ENCODE assay signal across 15 cellular contexts in the genomic region with DNA sequence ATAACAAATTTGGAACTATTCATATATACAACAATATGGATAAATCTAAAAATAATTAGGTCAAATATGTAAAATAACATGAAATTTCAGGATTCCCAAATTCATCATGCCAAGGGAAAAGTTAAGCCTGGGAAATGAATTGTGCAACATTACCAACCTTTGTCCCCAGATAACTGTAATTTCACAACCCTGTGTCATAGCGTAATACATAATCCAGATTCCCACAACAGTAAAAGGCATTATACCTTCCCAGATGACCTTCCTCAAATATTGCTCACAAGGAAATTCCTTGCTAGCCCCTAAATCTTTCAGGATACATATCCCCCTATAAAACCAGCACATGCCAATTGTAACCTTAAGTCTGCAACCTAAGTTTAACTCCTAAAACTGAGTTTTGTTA. TPM values are rescaled to one million over a fixed set of nuclear protein-coding genes. Genes with fewer than 3 reads are reported as not detected.
A peak's percentile ranks its signal among the peaks of the same experiment; 100 is the strongest.
DNase-seq lines count a peak whose midpoint lies in the region; ATAC-seq, FAIRE-seq and TF ChIP-seq lines count a peak whose summit lies in the region.
"Had no signal": no experiment of that assay in that cellular context is flagged by ENCODE, and none has a peak within 500 bp of the region (broad histone marks: within the 10 kb centered on the region; RNA-seq: fewer than 3 reads in every experiment).

No MANE protein-coding gene starts in this region.

- H3K4me1 ChIP-seq in HepG2 (ENCODE audit: insufficient read depth, low read length) (peaks cover 14% of the 10 kb centered on the region), vagina (no peaks in the 10 kb centered on the region), MM.1S (ENCODE audit: low read length) (peaks cover 19% of the 10 kb centered on the region)

- 0% methylated on average over 1 of the region's 1 CpG for WGBS in HepG2 (ENCODE audit: low lambda C conversion rate)

- FAIRE-seq in colon (lab: Jason Lieb, UNC) (peak; percentile 64), HepG2 (lab: Jason Lieb, UNC) (peak; percentile 77), HTR-8/SVneo (lab: Jason Lieb, UNC) (no peak)
- FAIRE-seq: RCC 7860 had no signal

- no TSS peak for BruUV-seq in HepG2 (replicated peaks; lab: Mats Ljungman, UMichigan)

- TF ChIP-seq CTCF in HepG2 (CRISPR knock-in tag; IDR thresholded peaks at IDR 0.05) (no peak), vagina (IDR thresholded peaks at IDR 0.05) (no peak), MM.1S (IDR thresholded peaks at IDR 0.05; ENCODE audit: low read length) (no peak)

- no peak for TF ChIP-seq POLR2A in HepG2 (IDR thresholded peaks at IDR 0.05; ENCODE audit: insufficient read depth in 1 of 2, low read depth in 2 of 2, low read length in 2 of 2)
- no peak for TF ChIP-seq POLR2A in vagina (IDR thresholded peaks at IDR 0.05)

- TF ChIP-seq RAD21 in HepG2 (CRISPR knock-in tag; IDR thresholded peaks at IDR 0.05): no peak

- DNase-seq in NCI-H460 (ENCODE audit: extremely low read depth, low read depth): peak; percentile 2
- DNase-seq in HepG2 (ENCODE audit: low spot score): peak; percentile 40
- DNase-seq in vagina (ENCODE audit: extremely low spot score in 2 of 2): no peak
- DNase-seq in HTR-8/SVneo (ENCODE audit: insufficient read length, low spot score): no peak
- DNase-seq in MM.1S: no peak
- DNase-seq: CD4-positive, CD25-positive, alpha-beta regulatory T cell; Kasumi-1; NCI-H187; NCI-H69; SHP77 had no signal

- intact Hi-C loops in HepG2 (cut with micrococcal nuclease; ENCODE audit: unreplicated experiment): no loop called here
- intact Hi-C loops in vagina (cut with DNase I): no loop called here

- CTCF ChIA-PET in HepG2 (lab: Yijun Ruan, JAX; ENCODE audit: low intra/inter-chr PET ratio, low total read pairs): no interaction called here

- H3K9me2 ChIP-seq in MM.1S (replicated peaks; ENCODE audit: insufficient read depth, low read length): no peaks in the 10 kb centered on the region

- no peaks in the 10 kb centered on the region for H3K36me3 ChIP-seq in HepG2 (replicated peaks in 1 of 2; ENCODE audit: control insufficient read depth in 1 of 2, insufficient read depth in 2 of 2, low read length in 2 of 2)
- H3K36me3 ChIP-seq in vagina: no peaks in the 10 kb centered on the region
- no peaks in the 10 kb centered on the region for H3K36me3 ChIP-seq in MM.1S (replicated peaks; ENCODE audit: insufficient read depth, low read length)
- H3K36me3 ChIP-seq: HAP-1 had no signal

- no peaks in the 10 kb centered on the region for H3K27me3 ChIP-seq in HepG2 (ENCODE audit: control insufficient read depth in 1 of 2, insufficient read depth in 2 of 2, low read length in 2 of 2)
- no peaks in the 10 kb centered on the region for H3K27me3 ChIP-seq in vagina
- H3K27me3 ChIP-seq in MM.1S (replicated peaks; ENCODE audit: insufficient read depth, low read length): no peaks in the 10 kb centered on the region

- ATAC-seq in HepG2 (peak; percentile 29; the same call in 1 of the 3 replicates), HG03135 (IDR thresholded peaks at IDR 0.05; ENCODE audit: unreplicated experiment) (no peak)
- ATAC-seq: SK-N-SH treated with all-trans-retinoic acid at 6 μM for 48 hours had no signal

- H3K4me3 ChIP-seq in HepG2 (replicated peaks in 1 of 3; ENCODE audit: insufficient read depth in 1 of 3, low read depth in 2 of 3, low read length in 3 of 3) (no peak overlapping the region), vagina (no peak overlapping the region), MM.1S (ENCODE audit: low read length) (no peak overlapping the region)
- H3K4me3 ChIP-seq: HAP-1 had no signal

- H3K9me3 ChIP-seq in HepG2 (ENCODE audit: low read length): no peaks in the 10 kb centered on the region
- H3K9me3 ChIP-seq in vagina: no peaks in the 10 kb centered on the region
- H3K9me3 ChIP-seq in MM.1S (replicated peaks; ENCODE audit: insufficient read depth, low read length): no peaks in the 10 kb centered on the region
- H3K9me3 ChIP-seq: HAP-1 had no signal

- no peaks in the 10 kb centered on the region for H3K79me2 ChIP-seq in HepG2 (ENCODE audit: insufficient read depth, low read length)
- no peaks in the 10 kb centered on the region for H3K79me2 ChIP-seq in MM.1S (ENCODE audit: low read length)

- H3F3A ChIP-seq in MM.1S (ENCODE audit: insufficient read depth, low read length): no peaks in the 10 kb centered on the region

- H2AFZ ChIP-seq in HepG2 (ENCODE audit: low read length) (no peak overlapping the region), MM.1S (ENCODE audit: low read length) (no peak overlapping the region)

- H3K4me2 ChIP-seq in HepG2 (ENCODE audit: low read depth, low read length): 0 out of 2 replicates have a peak overlapping the region, but pooled peaks have one; percentile 5
- H3K4me2 ChIP-seq in MM.1S (ENCODE audit: low read depth, low read length): no peak overlapping the region

- POLR2A ChIA-PET in HepG2 (lab: Yijun Ruan, JAX): no interaction called here

- in situ Hi-C loops in HepG2 (cut with HindIII; ENCODE audit: extremely low pct_ligation_motif_present, low pct_unique_long_range_greater_than_20kb): no loop called here

- H3K27ac ChIP-seq in HepG2 (ENCODE audit: extremely low read length, insufficient read depth, low read length) (no peak overlapping the region), vagina (peak overlapping the region; percentile 5), MM.1S (ENCODE audit: low read length) (no peak overlapping the region)

- TF ChIP-seq EP300 in HepG2 (IDR thresholded peaks at IDR 0.05; ENCODE audit: low read depth in 2 of 2, low read length in 2 of 2) (peak in 1 of 2 experiments; percentile 50; a peak in 2 of 4 replicates), HepG2 (CRISPR knock-in tag; IDR thresholded peaks at IDR 0.05; ENCODE audit: borderline replicate concordance) (no peak)

- no peaks in the 10 kb centered on the region for H4K20me1 ChIP-seq in HepG2 (ENCODE audit: insufficient read depth, low read length)
- no peaks in the 10 kb centered on the region for H4K20me1 ChIP-seq in MM.1S (ENCODE audit: insufficient read depth, low read length)

- no peak overlapping the region for H3K9ac ChIP-seq in HepG2 (ENCODE audit: insufficient read depth, low read depth, low read length)
- H3K9ac ChIP-seq in MM.1S (ENCODE audit: low read length): no peak overlapping the region

RNA-seq across cellular contexts. Expression of a gene that starts 32.9 kb away (rescaled TPM):
- 0.05 TPM in 1 of 2 replicates, not detected in the other for total RNA-seq in NCI-H460 (2014; rRNA removed; shearing (Covaris generic))
- polyA plus RNA-seq in NCI-H460 (2014; cell fraction: nucleus; rRNA removed): not detected in 2 replicates
- total RNA-seq in HepG2 (2016; rRNA removed; fragmentation: Illumina TruSeq; extraction: Trizol): not detected in 2 replicates
- not detected in 2 replicates for total RNA-seq in HepG2 (2016; cell fraction: cytosol; rRNA removed; fragmentation: Illumina TruSeq; extraction: Trizol; ENCODE audit: low read depth)
- not detected in 2 replicates for total RNA-seq in HepG2 (2016; cell fraction: insoluble cytoplasmic fraction; rRNA removed; fragmentation: Illumina TruSeq; extraction: Trizol)
- total RNA-seq in HepG2 (2016; cell fraction: membrane; rRNA removed; fragmentation: Illumina TruSeq; extraction: Trizol): not detected in 2 replicates
- total RNA-seq in HepG2 (2016; cell fraction: nucleus; rRNA removed; fragmentation: Illumina TruSeq; extraction: Trizol): not detected in 2 replicates
- polyA plus RNA-seq in HepG2 (2011; rRNA removed): 0.08 and 0.11 TPM in 2 replicates
- 0.04 and 0.05 TPM in 2 replicates for polyA plus RNA-seq in HepG2 (2011; cell fraction: cytosol; rRNA removed)
- polyA plus RNA-seq in HepG2 (2011; cell fraction: nucleus; rRNA removed): 0.40 and 0.80 TPM in 2 replicates
- polyA plus RNA-seq in HepG2 (2012): 0.07 and 0.17 TPM in 2 replicates
- polyA plus RNA-seq in HepG2 (2016; cell fraction: cytosol; fragmentation: Illumina TruSeq; extraction: Trizol; ENCODE audit: low read depth): not detected in 2 replicates
- polyA plus RNA-seq in HepG2 (2016; cell fraction: insoluble cytoplasmic fraction; fragmentation: Illumina TruSeq; extraction: Trizol; ENCODE audit: low read depth): not detected in 2 replicates
- polyA plus RNA-seq in HepG2 (2016; cell fraction: membrane; fragmentation: Illumina TruSeq; extraction: Trizol; ENCODE audit: low read depth): not detected in 2 replicates
- not detected in 2 replicates for polyA plus RNA-seq in HepG2 (2016; cell fraction: nucleus; fragmentation: Illumina TruSeq; extraction: Trizol; ENCODE audit: insufficient read depth, low read depth)
- 0.05 and 0.18 TPM in 2 replicates for polyA minus RNA-seq in HepG2 (2011; rRNA and poly(A)+ RNA removed; ENCODE audit: low replicate concordance)
- polyA minus RNA-seq in HepG2 (2011; cell fraction: cytosol; rRNA and poly(A)+ RNA removed): not detected in 2 replicates
- polyA minus RNA-seq in HepG2 (2011; cell fraction: nucleus; rRNA and poly(A)+ RNA removed): 0.50 and 0.77 TPM in 2 replicates
- 0.98 TPM for total RNA-seq in vagina
- total RNA-seq: CD4-positive, CD25-positive, alpha-beta regulatory T cell had no signal

RNA-seq across cellular contexts. Expression of a gene that starts 33.1 kb away (rescaled TPM):
- 86.8 and 104 TPM in 2 replicates for total RNA-seq in NCI-H460 (2014; rRNA removed; shearing (Covaris generic))
- polyA plus RNA-seq in NCI-H460 (2014; cell fraction: nucleus; rRNA removed): 33.4 and 45.5 TPM in 2 replicates
- total RNA-seq in HepG2 (2016; rRNA removed; fragmentation: Illumina TruSeq; extraction: Trizol) (31.0 and 36.1 TPM in 2 replicates), vagina (140 TPM)
- 13.0 and 14.9 TPM in 2 replicates for total RNA-seq in HepG2 (2016; cell fraction: cytosol; rRNA removed; fragmentation: Illumina TruSeq; extraction: Trizol; ENCODE audit: low read depth)
- total RNA-seq in HepG2 (2016; cell fraction: insoluble cytoplasmic fraction; rRNA removed; fragmentation: Illumina TruSeq; extraction: Trizol): 31.3 and 40.7 TPM in 2 replicates
- 13.2 and 13.9 TPM in 2 replicates for total RNA-seq in HepG2 (2016; cell fraction: membrane; rRNA removed; fragmentation: Illumina TruSeq; extraction: Trizol)
- 14.6 TPM in 2 replicates for total RNA-seq in HepG2 (2016; cell fraction: nucleus; rRNA removed; fragmentation: Illumina TruSeq; extraction: Trizol)
- 12.6 and 13.3 TPM in 2 replicates for polyA plus RNA-seq in HepG2 (2011; rRNA removed)
- 6.5 and 10.6 TPM in 2 replicates for polyA plus RNA-seq in HepG2 (2011; cell fraction: cytosol; rRNA removed)
- polyA plus RNA-seq in HepG2 (2011; cell fraction: nucleus; rRNA removed): 8.1 and 10.6 TPM in 2 replicates
- 36.2 and 51.2 TPM in 2 replicates for polyA plus RNA-seq in HepG2 (2012)
- 10.2 and 12.2 TPM in 2 replicates for polyA plus RNA-seq in HepG2 (2016; cell fraction: cytosol; fragmentation: Illumina TruSeq; extraction: Trizol; ENCODE audit: low read depth)
- polyA plus RNA-seq in HepG2 (2016; cell fraction: insoluble cytoplasmic fraction; fragmentation: Illumina TruSeq; extraction: Trizol; ENCODE audit: low read depth): 66.3 and 74.1 TPM in 2 replicates
- 12.4 and 16.1 TPM in 2 replicates for polyA plus RNA-seq in HepG2 (2016; cell fraction: membrane; fragmentation: Illumina TruSeq; extraction: Trizol; ENCODE audit: low read depth)
- 43.6 and 49.8 TPM in 2 replicates for polyA plus RNA-seq in HepG2 (2016; cell fraction: nucleus; fragmentation: Illumina TruSeq; extraction: Trizol; ENCODE audit: insufficient read depth, low read depth)
- polyA minus RNA-seq in HepG2 (2011; rRNA and poly(A)+ RNA removed; ENCODE audit: low replicate concordance): 3.5 and 13.0 TPM in 2 replicates
- 5.4 and 6.7 TPM in 2 replicates for polyA minus RNA-seq in HepG2 (2011; cell fraction: cytosol; rRNA and poly(A)+ RNA removed)
- polyA minus RNA-seq in HepG2 (2011; cell fraction: nucleus; rRNA and poly(A)+ RNA removed): 7.1 and 8.2 TPM in 2 replicates

RNA-seq across cellular contexts. Expression of a gene that starts 55.5 kb away (rescaled TPM):
- total RNA-seq in NCI-H460 (2014; rRNA removed; shearing (Covaris generic)): 3.2 and 5.0 TPM in 2 replicates
- polyA plus RNA-seq in NCI-H460 (2014; cell fraction: nucleus; rRNA removed): 0.70 and 5.8 TPM in 2 replicates
- total RNA-seq in HepG2 (2016; rRNA removed; fragmentation: Illumina TruSeq; extraction: Trizol): 0.09 TPM in 1 of 2 replicates, not detected in the other
- total RNA-seq in HepG2 (2016; cell fraction: cytosol; rRNA removed; fragmentation: Illumina TruSeq; extraction: Trizol; ENCODE audit: low read depth): not detected in 2 replicates
- total RNA-seq in HepG2 (2016; cell fraction: insoluble cytoplasmic fraction; rRNA removed; fragmentation: Illumina TruSeq; extraction: Trizol): 0.22 TPM in 1 of 2 replicates, not detected in the other
- total RNA-seq in HepG2 (2016; cell fraction: membrane; rRNA removed; fragmentation: Illumina TruSeq; extraction: Trizol): not detected in 2 replicates
- 0.53 TPM in 1 of 2 replicates, not detected in the other for total RNA-seq in HepG2 (2016; cell fraction: nucleus; rRNA removed; fragmentation: Illumina TruSeq; extraction: Trizol)
- 0.08 and 0.12 TPM in 2 replicates for polyA plus RNA-seq in HepG2 (2011; rRNA removed)
- not detected in 2 replicates for polyA plus RNA-seq in HepG2 (2011; cell fraction: cytosol; rRNA removed)
- polyA plus RNA-seq in HepG2 (2011; cell fraction: nucleus; rRNA removed): 0.40 TPM in 1 of 2 replicates, not detected in the other
- 0.21 and 0.27 TPM in 2 replicates for polyA plus RNA-seq in HepG2 (2012)
- polyA plus RNA-seq in HepG2 (2016; cell fraction: cytosol; fragmentation: Illumina TruSeq; extraction: Trizol; ENCODE audit: low read depth): not detected in 2 replicates
- not detected in 2 replicates for polyA plus RNA-seq in HepG2 (2016; cell fraction: insoluble cytoplasmic fraction; fragmentation: Illumina TruSeq; extraction: Trizol; ENCODE audit: low read depth)
- not detected in 2 replicates for polyA plus RNA-seq in HepG2 (2016; cell fraction: membrane; fragmentation: Illumina TruSeq; extraction: Trizol; ENCODE audit: low read depth)
- polyA plus RNA-seq in HepG2 (2016; cell fraction: nucleus; fragmentation: Illumina TruSeq; extraction: Trizol; ENCODE audit: insufficient read depth, low read depth): 0.46 and 0.73 TPM in 2 replicates
- not detected in 2 replicates for polyA minus RNA-seq in HepG2 (2011; rRNA and poly(A)+ RNA removed; ENCODE audit: low replicate concordance)
- not detected in 2 replicates for polyA minus RNA-seq in HepG2 (2011; cell fraction: cytosol; rRNA and poly(A)+ RNA removed)
- 0.37 TPM in 1 of 2 replicates, not detected in the other for polyA minus RNA-seq in HepG2 (2011; cell fraction: nucleus; rRNA and poly(A)+ RNA removed)
- total RNA-seq in vagina: 32.7 TPM

Comparison
In these comparisons a context has a peak if more than half of its experiments do, and no peak if none do; other contexts are left out.
1. DNase-seq: peak in NCI-H460 (single experiment) and HepG2 (single experiment); none in vagina (0 of 2), HTR-8/SVneo (single experiment) and MM.1S (single experiment).